Comparison of ENCODE assay signal across 8 cellular contexts in the genomic region with DNA sequence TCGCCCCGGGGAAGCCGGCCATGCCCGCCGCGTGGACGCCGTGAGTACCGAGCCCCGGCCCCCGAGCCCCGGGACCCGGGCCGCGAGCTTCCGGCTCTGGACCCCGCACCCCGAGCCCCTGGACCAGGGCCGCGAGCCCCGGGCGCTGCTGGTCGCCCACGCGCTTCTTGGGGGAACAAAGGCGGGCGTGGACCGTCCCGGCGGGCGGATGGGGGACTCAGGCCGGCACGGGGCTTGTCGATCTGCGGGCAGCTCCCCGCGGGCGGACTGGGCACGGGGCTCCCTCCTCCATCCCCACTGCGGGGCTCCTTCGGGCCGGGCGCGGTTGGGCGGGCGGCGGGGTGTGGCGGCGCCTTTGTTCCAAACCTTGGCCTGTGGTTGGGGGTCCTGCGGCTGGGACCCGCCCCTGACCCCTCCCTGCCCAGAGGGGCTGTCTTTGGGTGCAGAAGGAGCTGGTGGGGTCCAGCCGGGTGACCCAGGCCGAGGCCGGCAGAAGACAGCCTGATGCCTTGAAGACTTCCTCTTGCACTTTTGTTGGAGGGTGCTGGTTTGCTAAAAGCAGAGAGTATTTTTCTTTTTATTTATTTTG. TPM values are rescaled to one million over a fixed set of nuclear protein-coding genes. Genes with fewer than 3 reads are reported as not detected.
DNase-seq lines count a peak whose midpoint lies in the region; ATAC-seq and TF ChIP-seq lines count a peak whose summit lies in the region.

No MANE protein-coding gene starts in this region.

- H3K27me3 ChIP-seq in OCI-LY3 (ENCODE audit: low read depth, low read length) (no peaks in the 10 kb centered on the region), prostate gland (replicated peaks; ENCODE audit: insufficient read depth) (no peaks in the 10 kb centered on the region)

- intact Hi-C loops in prostate gland (cut with DNase I), result no loop called here

- DNase-seq in fibroblast of the aortic adventitia (ENCODE audit: low read depth) (no peak), prostate gland (ENCODE audit: low spot score) (no peak)

- no peak for TF ChIP-seq CTCF in OCI-LY3 (IDR thresholded peaks at IDR 0.05; ENCODE audit: low read depth, low read length)
- TF ChIP-seq CTCF in fibroblast of the aortic adventitia (IDR thresholded peaks at IDR 0.05; ENCODE audit: insufficient read depth, low read length), result no peak
- no peak for TF ChIP-seq CTCF in prostate gland (IDR thresholded peaks at IDR 0.05)

- peaks cover 51% of the 10 kb centered on the region for H3K79me2 ChIP-seq in OCI-LY3 (ENCODE audit: low read length)

- H4K20me1 ChIP-seq in OCI-LY3 (ENCODE audit: insufficient read depth, low read length), result peaks cover 15% of the 10 kb centered on the region

- peak overlapping the region; percentile 77 for H3K9ac ChIP-seq in ES-I3 (ENCODE audit: low read depth, low read length)
- H3K9ac ChIP-seq in OCI-LY3 (ENCODE audit: low read length), result peak overlapping the region; percentile 71

- H3K4me3 ChIP-seq in OCI-LY3 (ENCODE audit: low read length) (peak overlapping the region; percentile 98), fibroblast of the aortic adventitia (ENCODE audit: low read depth, low read length) (peak overlapping the region; percentile 57), prostate gland (peak overlapping the region; percentile 56 to 65)

- WGBS in prostate gland, result 2% methylated on average over 36 of the region's 54 CpGs

- no peaks in the 10 kb centered on the region for H3K9me3 ChIP-seq in ES-I3 (ENCODE audit: control insufficient read depth, insufficient read depth, low read length)
- H3K9me3 ChIP-seq in OCI-LY3 (ENCODE audit: insufficient read depth, low read length), result no peaks in the 10 kb centered on the region
- H3K9me3 ChIP-seq in prostate gland, result no peaks in the 10 kb centered on the region

- H3K4me1 ChIP-seq in ES-I3 (ENCODE audit: insufficient read depth, low read length) (no peaks in the 10 kb centered on the region), OCI-LY3 (ENCODE audit: low read length) (peaks cover 14% of the 10 kb centered on the region), prostate gland (replicated peaks) (peaks cover 5% of the 10 kb centered on the region)

- ATAC-seq in HG03039 (IDR thresholded peaks at IDR 0.05; ENCODE audit: unreplicated experiment), result no peak
- no peak for ATAC-seq in GM18907 (IDR thresholded peaks at IDR 0.05; ENCODE audit: unreplicated experiment)
- ATAC-seq in GM18873 (IDR thresholded peaks at IDR 0.05; ENCODE audit: low FRiP score, unreplicated experiment), result no peak
- no peak for ATAC-seq in HG03520 (IDR thresholded peaks at IDR 0.05; ENCODE audit: unreplicated experiment)

- no peak overlapping the region for H3K27ac ChIP-seq in OCI-LY3 (ENCODE audit: low read length)
- H3K27ac ChIP-seq in prostate gland, result peak overlapping the region; percentile 44 to 56

- 0 out of 2 replicates have a peak, but pooled peaks cover 6% of the 10 kb centered on the region for H3K36me3 ChIP-seq in ES-I3 (ENCODE audit: insufficient read depth, low read length)
- H3K36me3 ChIP-seq in OCI-LY3 (replicated peaks; ENCODE audit: low read depth, low read length), result peaks cover 3% of the 10 kb centered on the region
- no peaks in the 10 kb centered on the region for H3K36me3 ChIP-seq in prostate gland

- peak overlapping the region; percentile 94 for H3K4me2 ChIP-seq in OCI-LY3 (ENCODE audit: low read length)

- no peak for TF ChIP-seq POLR2A in prostate gland (IDR thresholded peaks at IDR 0.05)

- H2AFZ ChIP-seq in OCI-LY3 (ENCODE audit: low read depth, low read length), result no peak overlapping the region

RNA-seq across cellular contexts. Expression of gene ADD1, which starts 25.2 kb away (rescaled TPM):
- 168 and 591 TPM in 2 replicates for total RNA-seq in fibroblast of the aortic adventitia (ENCODE audit: low replicate concordance)
- total RNA-seq in prostate gland, result 100 to 1,000 TPM; 164 to 321 TPM

RNA-seq across cellular contexts. Expression of gene SH3BP2, which starts 25.6 kb away (rescaled TPM):
- total RNA-seq in fibroblast of the aortic adventitia (ENCODE audit: low replicate concordance) (30.7 and 30.8 TPM in 2 replicates), prostate gland (10 to 100 TPM; 24.3 to 41.3 TPM)
